ENCODE assay signal across 1 cellular context in genomic region chr6:30066577-30067459, GRCh38.
A peak's percentile ranks its signal among the peaks of the same experiment; 100 is the strongest.
TF ChIP-seq lines count a peak whose summit lies in the region.

PPP1R11 (plus strand) TSS chr6:30067198; CDS start chr6:30067411, 213 bp downstream.

TF ChIP-seq in HepG2, 621 proteins besides CTCF, POLR2A, EP300 and RAD21 (continued from another document and continues in another):
- TF ChIP-seq ZSCAN22 (CRISPR knock-in tag; IDR thresholded peaks at IDR 0.05) (0 out of 2 replicates have a peak, but pooled peaks have one; percentile 32), ZNF142 (CRISPR knock-in tag; IDR thresholded peaks at IDR 0.05) (peak; percentile 88), ETV6 (CRISPR knock-in tag; conservative IDR thresholded peaks at IDR 0.05) (peak; percentile 94), ZNF891 (CRISPR knock-in tag; IDR thresholded peaks at IDR 0.05) (peak; percentile 89), TP53 (CRISPR knock-in tag; conservative IDR thresholded peaks at IDR 0.05) (peak; percentile 77), DZIP1 (CRISPR knock-in tag; IDR thresholded peaks at IDR 0.05) (0 out of 2 replicates have a peak, but pooled peaks have one; percentile 84), ZNF230 (CRISPR knock-in tag; IDR thresholded peaks at IDR 0.05) (no peak), IRX3 (CRISPR knock-in tag; IDR thresholded peaks at IDR 0.05; ENCODE audit: borderline replicate concordance, low read depth) (0 out of 2 replicates have a peak, but pooled peaks have one; percentile 73), RFX3 (CRISPR knock-in tag; IDR thresholded peaks at IDR 0.05) (peak; percentile 93), ZNF775 (CRISPR knock-in tag; IDR thresholded peaks at IDR 0.05; ENCODE audit: borderline replicate concordance) (0 out of 2 replicates have a peak, but pooled peaks have one; percentile 65), FOXP1 (IDR thresholded peaks at IDR 0.05) (peak; percentile 73), FOXP1 (CRISPR knock-in tag; IDR thresholded peaks at IDR 0.05) (peak; percentile 61), NR0B2 (CRISPR knock-in tag; IDR thresholded peaks at IDR 0.05) (0 out of 2 replicates have a peak, but pooled peaks have one; percentile 38), HHEX (CRISPR knock-in tag; IDR thresholded peaks at IDR 0.05) (no peak), GLMP (CRISPR knock-in tag; IDR thresholded peaks at IDR 0.05; ENCODE audit: borderline replicate concordance) (no peak), GATA4 (IDR thresholded peaks at IDR 0.05; ENCODE audit: borderline replicate concordance, low read depth) (peak; percentile 80; the same call in 1 of the 2 replicates), ATRX (CRISPR knock-in tag; IDR thresholded peaks at IDR 0.05; ENCODE audit: borderline replicate concordance) (no peak), ZNF143 (CRISPR knock-in tag; IDR thresholded peaks at IDR 0.05) (no peak), ZNF12 (CRISPR knock-in tag; IDR thresholded peaks at IDR 0.05) (no peak; the same call in 1 of the 2 replicates), XBP1 (CRISPR knock-in tag; IDR thresholded peaks at IDR 0.05) (no peak), ZNF512B (CRISPR knock-in tag; IDR thresholded peaks at IDR 0.05; ENCODE audit: borderline replicate concordance) (0 out of 2 replicates have a peak, but pooled peaks have one; percentile 51), NFIC (IDR thresholded peaks at IDR 0.05; ENCODE audit: low read length) (no peak; the same call in 1 of the 2 replicates), FOXK2 (IDR thresholded peaks at IDR 0.05) (peak; percentile 80; the same call in 1 of the 2 replicates), ZNF101 (CRISPR knock-in tag; IDR thresholded peaks at IDR 0.05; ENCODE audit: borderline replicate concordance, low read depth) (no peak), ZBTB49 (CRISPR knock-in tag; IDR thresholded peaks at IDR 0.05; ENCODE audit: borderline replicate concordance) (0 out of 2 replicates have a peak, but pooled peaks have one; percentile 36), THRA (CRISPR knock-in tag; IDR thresholded peaks at IDR 0.05; ENCODE audit: borderline replicate concordance) (no peak; the same call in 1 of the 2 replicates), LCORL (IDR thresholded peaks at IDR 0.05) (peak; percentile 76; the same call in 1 of the 2 replicates), LCORL (CRISPR knock-in tag; IDR thresholded peaks at IDR 0.05) (peak; percentile 68; the same call in 1 of the 2 replicates), ZNF468 (CRISPR knock-in tag; IDR thresholded peaks at IDR 0.05) (no peak), ZNF598 (CRISPR knock-in tag; IDR thresholded peaks at IDR 0.05; ENCODE audit: borderline replicate concordance) (peak; percentile 62; the same call in 1 of the 2 replicates), ZNF33A (CRISPR knock-in tag; IDR thresholded peaks at IDR 0.05; ENCODE audit: borderline replicate concordance) (no peak), STAT5B (CRISPR knock-in tag; IDR thresholded peaks at IDR 0.05) (no peak), DNMT3B (CRISPR knock-in tag; conservative IDR thresholded peaks at IDR 0.05) (no peak; the same call in 1 of the 2 replicates), ISX (CRISPR knock-in tag; conservative IDR thresholded peaks at IDR 0.05) (no peak), NRL (CRISPR knock-in tag; IDR thresholded peaks at IDR 0.05; ENCODE audit: borderline replicate concordance) (peak; percentile 67; the same call in 1 of the 2 replicates), RELA (CRISPR knock-in tag; IDR thresholded peaks at IDR 0.05) (0 out of 2 replicates have a peak, but pooled peaks have one; percentile 71), ZBTB14 (CRISPR knock-in tag; IDR thresholded peaks at IDR 0.05) (no peak), ZNF574 (CRISPR knock-in tag; IDR thresholded peaks at IDR 0.05) (peak; percentile 98), ATAD3A (CRISPR knock-in tag; IDR thresholded peaks at IDR 0.05) (no peak)
